Comparison of ENCODE assay signal across 8 cellular contexts in the genomic region with DNA sequence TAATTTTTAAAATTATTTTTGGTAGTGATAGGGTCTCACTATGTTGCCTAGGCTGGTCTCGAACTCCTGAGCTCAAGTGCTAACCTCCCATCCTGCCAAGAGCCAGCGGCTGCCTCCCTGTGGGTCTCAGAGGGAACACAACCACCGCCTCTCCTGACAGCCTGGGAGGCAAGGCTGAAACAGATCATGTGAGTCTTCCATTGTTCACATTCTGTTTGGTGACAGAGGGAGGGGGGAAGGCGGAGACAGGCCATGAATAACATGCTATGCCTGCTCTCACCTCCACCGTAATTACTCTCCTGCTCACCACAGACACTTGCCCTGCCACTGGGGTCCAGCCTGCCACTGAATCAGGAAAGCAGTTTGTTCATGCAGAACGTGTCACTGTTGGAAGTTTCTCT.
DNase-seq lines count a peak whose midpoint lies in the region; ATAC-seq and TF ChIP-seq lines count a peak whose summit lies in the region.

No MANE protein-coding gene starts in this region.

- H3K9me3 ChIP-seq in left lung = no peaks in the 10 kb centered on the region

- DNase-seq in COLO668 (lab: John Stamatoyannopoulos, UW; ENCODE audit: unreplicated experiment) (peak; percentile 21), NCI-H146 treated with DMSO at 0.1 percent for 48 hours (lab: John Stamatoyannopoulos, UW; ENCODE audit: unreplicated experiment) (peak; percentile 72), choroid plexus epithelial cell (ENCODE audit: low read depth) (peak; percentile 31), left lung (no peak)
- no peak for DNase-seq in activated CD4-positive, CD25-positive, alpha-beta regulatory T cell (lab: John Stamatoyannopoulos, UW)

- no peak overlapping the region for H3K4me3 ChIP-seq in choroid plexus epithelial cell (ENCODE audit: low read depth, low read length)
- no peak overlapping the region for H3K4me3 ChIP-seq in left lung

- no peaks in the 10 kb centered on the region for H3K4me1 ChIP-seq in left lung

- H3K27ac ChIP-seq in left lung = no peak overlapping the region

- ATAC-seq in left lung = peak; percentile 53
- ATAC-seq in GM18907 (IDR thresholded peaks at IDR 0.05; ENCODE audit: unreplicated experiment) = no peak
- ATAC-seq in HG03045 (IDR thresholded peaks at IDR 0.05; ENCODE audit: unreplicated experiment) = no peak
- ATAC-seq in HG02642 (IDR thresholded peaks at IDR 0.05; ENCODE audit: poor library complexity, unreplicated experiment) = no peak

- no peaks in the 10 kb centered on the region for H3K36me3 ChIP-seq in left lung

- intact Hi-C loops in left lung (cut with DNase I) = no loop called here

- TF ChIP-seq CTCF in choroid plexus epithelial cell (conservative IDR thresholded peaks at IDR 0.05; ENCODE audit: low read depth, low read length) (peak; percentile 28), left lung (IDR thresholded peaks at IDR 0.05) (no peak)

- peaks cover 0 to 48% of the 10 kb centered on the region in 2 donors for H3K27me3 ChIP-seq in left lung

Comparison
In these comparisons a context has a peak if more than half of its experiments do, and no peak if none do; other contexts are left out.
1. DNase-seq: peak in COLO668 (single experiment), NCI-H146 treated with DMSO at 0.1 percent for 48 hours (single experiment) and choroid plexus epithelial cell (single experiment); none in left lung (0 of 2) and activated CD4-positive, CD25-positive, alpha-beta regulatory T cell (0 of 4).